1 cellular context compared by ENCODE assay signal in genomic region chr1:86448670-86449069, GRCh38.
TF ChIP-seq lines count a peak whose summit lies in the region.

No MANE protein-coding gene starts in this region.

TF ChIP-seq in K562, 482 proteins besides CTCF, POLR2A, EP300 and RAD21 (continued from another document and continues in another):
- TF ChIP-seq CXXC5 (CRISPR knock-in tag; IDR thresholded peaks at IDR 0.05) (0 out of 2 replicates have a peak, but pooled peaks have one; percentile 15), NEUROD1 (IDR thresholded peaks at IDR 0.05; ENCODE audit: borderline replicate concordance, low read depth, low read length, partially characterized antibody) (no peak), ZNF12 (CRISPR knock-in tag; IDR thresholded peaks at IDR 0.05) (no peak), EHMT2 (IDR thresholded peaks at IDR 0.05) (peak; percentile 95), IRF1 (CRISPR knock-in tag; IDR thresholded peaks at IDR 0.05; ENCODE audit: borderline replicate concordance) (no peak), ZZZ3 (IDR thresholded peaks at IDR 0.05) (no peak), PTBP1 (IDR thresholded peaks at IDR 0.05; ENCODE audit: low read depth, low read length) (no peak), BACH1 (tag; IDR thresholded peaks at IDR 0.05) (no peak), ZNF324 (CRISPR knock-in tag; IDR thresholded peaks at IDR 0.05) (no peak), POLR2H (tag; IDR thresholded peaks at IDR 0.05; ENCODE audit: low read depth) (no peak), FOXM1 (IDR thresholded peaks at IDR 0.05; ENCODE audit: low read depth) (peak; percentile 31; the same call in 1 of the 2 replicates), FOXM1 (CRISPR knock-in tag; IDR thresholded peaks at IDR 0.05; ENCODE audit: low read depth) (no peak), SMARCE1 (IDR thresholded peaks at IDR 0.05) (no peak), ZNF644 (tag; IDR thresholded peaks at IDR 0.05; ENCODE audit: low read depth) (no peak), ETV5 (CRISPR knock-in tag; IDR thresholded peaks at IDR 0.05; ENCODE audit: low read depth) (no peak), TAL1 (IDR thresholded peaks at IDR 0.05) (peak; percentile 72), PATZ1 (CRISPR knock-in tag; IDR thresholded peaks at IDR 0.05; ENCODE audit: borderline replicate concordance) (no peak), FOXP1 (CRISPR knock-in tag; IDR thresholded peaks at IDR 0.05) (no peak), NRF1 (conservative IDR thresholded peaks at IDR 0.05 in 1 of 2, IDR thresholded peaks at IDR 0.05 in 1 of 2) (no peak), RFX7 (CRISPR knock-in tag; IDR thresholded peaks at IDR 0.05) (no peak), MYC (IDR thresholded peaks at IDR 0.05; ENCODE audit: low read depth, low read length) (peak; percentile 9; the same call in 1 of the 2 replicates), MYC (CRISPR knock-in tag; IDR thresholded peaks at IDR 0.05; ENCODE audit: borderline replicate concordance, low read depth) (no peak), SMARCB1 (IDR thresholded peaks at IDR 0.05; ENCODE audit: insufficient read length, low read depth) (no peak), RBM15 (IDR thresholded peaks at IDR 0.05; ENCODE audit: insufficient read depth, low read length) (no peak), MAX (CRISPR knock-in tag; IDR thresholded peaks at IDR 0.05) (no peak), ZFP30 (CRISPR knock-in tag; IDR thresholded peaks at IDR 0.05; ENCODE audit: borderline replicate concordance) (no peak), SFPQ (IDR thresholded peaks at IDR 0.05; ENCODE audit: low read depth, low read length) (no peak), RBM17 (IDR thresholded peaks at IDR 0.05; ENCODE audit: borderline replicate concordance, low read depth, low read length) (no peak), ILK (tag; IDR thresholded peaks at IDR 0.05; ENCODE audit: borderline replicate concordance, low read depth) (no peak), ZBTB8A (IDR thresholded peaks at IDR 0.05; ENCODE audit: partially characterized antibody) (no peak), RAD51 (IDR thresholded peaks at IDR 0.05; ENCODE audit: borderline replicate concordance, low read depth) (no peak), L3MBTL2 (IDR thresholded peaks at IDR 0.05) (no peak), ZNF384 (IDR thresholded peaks at IDR 0.05; ENCODE audit: low read depth, low read length) (no peak), DPF2 (IDR thresholded peaks at IDR 0.05) (peak; percentile 78), TEAD1 (CRISPR knock-in tag; IDR thresholded peaks at IDR 0.05) (no peak), TCF3 (CRISPR knock-in tag; IDR thresholded peaks at IDR 0.05) (peak; percentile 86), HIVEP1 (CRISPR knock-in tag; IDR thresholded peaks at IDR 0.05) (no peak), HDAC6 (IDR thresholded peaks at IDR 0.05; ENCODE audit: low read depth, low read length) (no peak), POU5F1 (IDR thresholded peaks at IDR 0.05; ENCODE audit: borderline replicate concordance, low read depth, low read length, partially characterized antibody) (no peak), HDAC2 (IDR thresholded peaks at IDR 0.05) (no peak), POLR2G (IDR thresholded peaks at IDR 0.05; ENCODE audit: low read depth, low read length) (no peak), ZBED1 (IDR thresholded peaks at IDR 0.05) (no peak), NFIC (IDR thresholded peaks at IDR 0.05) (peak; percentile 97), POLR2AphosphoS5 (IDR thresholded peaks at IDR 0.05; ENCODE audit: control insufficient read depth, insufficient read depth, low read depth, low read length) (peak; percentile 60; the same call in 1 of the 2 replicates), ZFP1 (CRISPR knock-in tag; IDR thresholded peaks at IDR 0.05) (no peak), FOXK1 (CRISPR knock-in tag; IDR thresholded peaks at IDR 0.05; ENCODE audit: borderline replicate concordance) (no peak), MITF (IDR thresholded peaks at IDR 0.05) (no peak), POLR2AphosphoS2 (IDR thresholded peaks at IDR 0.05; ENCODE audit: low read length) (no peak), RBM34 (IDR thresholded peaks at IDR 0.05; ENCODE audit: borderline replicate concordance, insufficient read depth, low read length) (no peak), ZNF717 (CRISPR knock-in tag; IDR thresholded peaks at IDR 0.05) (no peak), SPI1 (IDR thresholded peaks at IDR 0.05; ENCODE audit: borderline replicate concordance, low read depth, low read length) (no peak), ZNF551 (CRISPR knock-in tag; IDR thresholded peaks at IDR 0.05) (no peak), ZNF77 (CRISPR knock-in tag; IDR thresholded peaks at IDR 0.05) (no peak), STAT5A (IDR thresholded peaks at IDR 0.05; ENCODE audit: borderline replicate concordance, low read length) (peak; percentile 64; the same call in 1 of the 2 replicates), ATF6 (CRISPR knock-in tag; IDR thresholded peaks at IDR 0.05) (no peak), PHF20 (IDR thresholded peaks at IDR 0.05; ENCODE audit: partially characterized antibody) (no peak), MECOM (CRISPR knock-in tag; IDR thresholded peaks at IDR 0.05) (no peak), ZNF766 (CRISPR knock-in tag; conservative IDR thresholded peaks at IDR 0.05) (no peak), CBFA2T2 (conservative IDR thresholded peaks at IDR 0.05) (peak; percentile 55), SRSF7 (optimal IDR thresholded peaks at IDR 0.05; ENCODE audit: low read depth, low read length) (no peak), TCFL5 (CRISPR knock-in tag; conservative IDR thresholded peaks at IDR 0.05) (no peak), HDGF (IDR thresholded peaks at IDR 0.05) (no peak), ZC3H11A (IDR thresholded peaks at IDR 0.05; ENCODE audit: low read depth, low read length) (no peak), DNMT1 (IDR thresholded peaks at IDR 0.05) (no peak), NFE2 (IDR thresholded peaks at IDR 0.05; ENCODE audit: low read depth) (no peak), TCF15 (CRISPR knock-in tag; IDR thresholded peaks at IDR 0.05) (no peak), ZNF79 (CRISPR knock-in tag; IDR thresholded peaks at IDR 0.05; ENCODE audit: low read depth) (no peak), DMBX1 (CRISPR knock-in tag; IDR thresholded peaks at IDR 0.05; ENCODE audit: borderline replicate concordance) (no peak), OTX1 (CRISPR knock-in tag; IDR thresholded peaks at IDR 0.05) (no peak), RCOR1 (IDR thresholded peaks at IDR 0.05; ENCODE audit: borderline replicate concordance in 1 of 2, low read depth in 2 of 2, low read length in 2 of 2) (peak in 1 of 2 experiments; percentile 37; a peak in 1 of 4 replicates), NBN (IDR thresholded peaks at IDR 0.05; ENCODE audit: low read depth) (0 out of 2 replicates have a peak, but pooled peaks have one; percentile 16), ID3 (CRISPR knock-in tag; IDR thresholded peaks at IDR 0.05) (no peak), ID3 (tag; IDR thresholded peaks at IDR 0.05) (no peak), ELF4 (CRISPR knock-in tag; IDR thresholded peaks at IDR 0.05) (no peak), ZBTB1 (CRISPR knock-in tag; IDR thresholded peaks at IDR 0.05; ENCODE audit: borderline replicate concordance, low read depth) (no peak), RFX1 (IDR thresholded peaks at IDR 0.05) (no peak), POLR2B (IDR thresholded peaks at IDR 0.05; ENCODE audit: low read depth, partially characterized antibody) (no peak), CBFA2T3 (IDR thresholded peaks at IDR 0.05) (peak; percentile 78), ZNF3 (CRISPR knock-in tag; IDR thresholded peaks at IDR 0.05) (no peak), CTBP1 (IDR thresholded peaks at IDR 0.05; ENCODE audit: borderline replicate concordance) (no peak), STAT5B (CRISPR knock-in tag; IDR thresholded peaks at IDR 0.05) (no peak), ZNF444 (CRISPR knock-in tag; IDR thresholded peaks at IDR 0.05) (no peak), TAF1 (IDR thresholded peaks at IDR 0.05; ENCODE audit: control insufficient read depth, extremely low read depth, insufficient read depth, low read length, severe bottlenecking) (no peak)
